ENCODE assay signal across 1 cellular context in the genomic region with DNA sequence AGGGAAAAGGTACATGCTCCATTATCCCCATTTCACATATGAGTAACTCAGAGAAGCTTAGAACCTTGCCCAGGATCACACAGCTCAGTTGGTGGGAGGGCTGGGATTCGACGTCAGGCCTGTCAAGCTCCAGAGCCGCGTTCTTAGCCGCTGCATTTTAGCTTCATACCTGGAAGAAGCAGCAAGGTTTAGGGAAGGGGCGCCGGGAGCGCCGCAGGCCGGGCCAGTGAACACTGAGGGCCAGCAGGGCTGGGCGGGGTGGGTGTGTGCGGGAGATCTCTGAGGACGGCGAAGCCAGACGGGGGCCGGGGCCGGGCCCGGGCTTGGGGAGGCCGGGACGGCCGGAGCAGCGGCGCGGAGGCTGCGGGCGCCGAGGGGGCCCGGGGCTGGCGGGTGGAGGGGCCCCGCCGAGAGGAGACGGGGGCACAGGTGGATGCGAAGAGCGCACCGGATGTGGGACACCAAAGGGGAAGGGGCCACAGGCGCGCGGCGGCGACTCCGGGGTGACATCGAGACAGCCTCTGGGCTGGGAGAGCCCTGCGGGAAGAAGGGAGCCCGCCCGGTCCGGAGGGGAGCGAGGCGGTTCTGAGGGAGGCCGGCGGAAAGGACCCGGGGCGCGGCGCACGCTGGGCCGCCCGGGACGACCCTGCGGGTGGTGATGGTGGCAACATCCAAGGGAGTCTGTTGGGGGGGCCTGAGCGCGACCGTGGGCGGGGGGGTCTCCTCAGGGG.
TF ChIP-seq lines count a peak whose summit lies in the region.

No MANE protein-coding gene starts in this region.

TF ChIP-seq in GM12878, 131 proteins besides CTCF, POLR2A, EP300 and RAD21:
- 0 out of 2 replicates have a peak, but pooled peaks have one; percentile 11 for TF ChIP-seq TCF3 (IDR thresholded peaks at IDR 0.05; ENCODE audit: borderline replicate concordance, insufficient read depth, low read depth, low read length)
- TF ChIP-seq SRF (IDR thresholded peaks at IDR 0.05; ENCODE audit: low read depth in 2 of 2, low read length in 2 of 2) = no peak
- peak; percentile 8; the same call in 1 of the 2 replicates for TF ChIP-seq RUNX3 (IDR thresholded peaks at IDR 0.05; ENCODE audit: low read length)
- 0 out of 2 replicates have a peak, but pooled peaks have one; percentile 6 for TF ChIP-seq EED (IDR thresholded peaks at IDR 0.05; ENCODE audit: low read depth)
